ENCODE assay signal across 22 cellular contexts in genomic region chr17:11366451-11366850, GRCh38.
"Had no signal": no experiment of that assay in that cellular context is flagged by ENCODE, and none has a peak within 500 bp of the region (broad histone marks: within the 10 kb centered on the region; RNA-seq: fewer than 3 reads in every experiment).

No MANE protein-coding gene starts in this region.

- H3K9ac ChIP-seq: KMS-11 had no signal

- H3K27ac ChIP-seq: KMS-11, SJSA1, SK-N-MC had no signal

- H3K4me2 ChIP-seq: KMS-11 had no signal

- H3K4me1 ChIP-seq: SJSA1 had no signal

- H3K9me3 ChIP-seq: SJSA1 had no signal

- ATAC-seq: HepG2, K562 had no signal

- H3K4me3 ChIP-seq: K562, SJSA1, SK-N-MC had no signal

- H3K27me3 ChIP-seq: SJSA1 had no signal

- H3K36me3 ChIP-seq: SJSA1 had no signal

- DNase-seq: Kasumi-1, MM.1S, NCI-H1092 treated with DMSO at 0.1 percent for 48 hours, NCI-H1436 treated with DMSO at 0.1 percent for 48 hours, NCI-H1694 treated with DMSO at 0.1 percent for 48 hours, NCI-H1930, NCI-H2081, NCI-H2107, NCI-H226, NCI-H446, NCI-H510A, NCI-H524 treated with DMSO at 0.1 percent for 48 hours, NCI-H69, NCI-H774, Right ventricle myocardium superior, RPMI8226, SIG-M5 had no signal
